9 cellular contexts compared by ENCODE assay signal in the genomic region with DNA sequence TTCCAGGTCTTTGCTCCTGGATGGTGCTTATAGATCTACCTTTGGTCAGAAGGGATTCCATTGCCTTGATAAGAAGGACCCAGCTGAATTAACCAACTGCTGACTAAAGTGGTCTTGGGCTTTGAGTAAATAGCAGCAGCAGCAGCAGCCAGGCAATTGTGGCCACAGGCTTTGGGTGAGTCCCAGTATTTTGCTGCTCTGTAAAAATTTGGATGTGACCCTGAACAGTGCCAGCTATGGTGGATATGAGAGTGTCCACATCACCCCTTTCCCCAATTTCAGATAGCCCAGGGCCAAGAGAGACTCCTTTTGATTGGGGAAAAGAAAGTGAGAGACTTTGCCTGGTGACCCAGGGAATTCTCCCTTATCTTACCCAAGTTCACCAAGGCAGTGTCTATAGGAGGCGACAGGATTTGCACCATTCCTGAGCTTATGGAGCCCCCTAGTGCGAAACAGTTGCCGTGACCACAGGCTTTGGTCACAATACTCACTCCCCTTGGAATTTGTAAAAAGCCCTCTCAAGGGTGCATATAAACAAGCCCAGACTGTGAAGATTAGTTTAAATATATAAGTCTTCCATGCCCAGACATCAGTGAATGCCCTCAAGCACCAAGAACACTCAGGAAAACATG.
DNase-seq lines count a peak whose midpoint lies in the region; ATAC-seq and TF ChIP-seq lines count a peak whose summit lies in the region.
"Had no signal": no experiment of that assay in that cellular context is flagged by ENCODE, and none has a peak within 500 bp of the region (broad histone marks: within the 10 kb centered on the region; RNA-seq: fewer than 3 reads in every experiment).

No MANE protein-coding gene starts in this region.

- H3K36me3 ChIP-seq in PC-3 (ENCODE audit: low read depth, low read length) (no peaks in the 10 kb centered on the region), sigmoid colon (no peaks in the 10 kb centered on the region)
- H3K36me3 ChIP-seq: BLaER1 treated with 17β-estradiol and CSF1 and Interleukin-3, amounts not matched to agents 10 nM and 100 nM had no signal

- no peak overlapping the region for H3K9ac ChIP-seq in PC-3 (ENCODE audit: low read length)
- H3K9ac ChIP-seq: BLaER1 treated with 17β-estradiol and CSF1 and Interleukin-3, amounts not matched to agents 10 nM and 100 nM had no signal

- no TSS peak for BruUV-seq in PC-3 (replicated peaks; lab: Mats Ljungman, UMichigan)

- TF ChIP-seq POLR2A in sigmoid colon (IDR thresholded peaks at IDR 0.05), result no peak

- H3F3A ChIP-seq in PC-3 (ENCODE audit: low read length, unreplicated experiment), result no peaks in the 10 kb centered on the region

- peaks cover 7% of the 10 kb centered on the region for H3K9me3 Mint-ChIP-seq in activated CD4-positive, alpha-beta T cell treated with anti-CD3 and anti-CD28 coated beads for 36 hours (ENCODE audit: low read depth)
- no peaks in the 10 kb centered on the region for H3K9me3 Mint-ChIP-seq in activated CD4-positive, alpha-beta T cell treated with anti-CD3 and anti-CD28 coated beads, Interleukin-2, amount 10 ng/mL, durations not matched to agents 24 days and 14 days
- H3K9me3 Mint-ChIP-seq in type B pancreatic cell, result no peaks in the 10 kb centered on the region

- H3K79me2 ChIP-seq in PC-3 (ENCODE audit: low read length), result no peaks in the 10 kb centered on the region

- no peak overlapping the region for H3K4me3 Mint-ChIP-seq in activated CD4-positive, alpha-beta T cell treated with anti-CD3 and anti-CD28 coated beads for 36 hours
- no peak overlapping the region for H3K4me3 Mint-ChIP-seq in activated CD4-positive, alpha-beta T cell treated with anti-CD3 and anti-CD28 coated beads, Interleukin-2, amount 10 ng/mL, durations not matched to agents 24 days and 14 days
- H3K4me3 Mint-ChIP-seq in type B pancreatic cell, result no peak overlapping the region

- peak; percentile 71 for TF ChIP-seq CTCF in PC-3 (conservative IDR thresholded peaks at IDR 0.05; ENCODE audit: low read depth, low read length)
- TF ChIP-seq CTCF in fibroblast of mammary gland (conservative IDR thresholded peaks at IDR 0.05; ENCODE audit: control insufficient read depth, insufficient read depth, low read depth, low read length), result peak; percentile 48
- peak; percentile 83 for TF ChIP-seq CTCF in type B pancreatic cell (conservative IDR thresholded peaks at IDR 0.05)
- no peak for TF ChIP-seq CTCF in sigmoid colon (IDR thresholded peaks at IDR 0.05)

- CTCF ChIA-PET in activated CD4-positive, alpha-beta T cell treated with anti-CD3 and anti-CD28 coated beads for 36 hours (lab: Charles Lee), result interaction anchor here (0.8 to 3.4 kb wide), 5 partner anchors 139 to 722 kb away, joined by 3 to 16 read pairs (median 3); no protein-coding TSS in a partner anchor
- CTCF ChIA-PET in PC-3 (lab: Charles Lee), result interaction anchor here (1.4 kb wide), 1 partner anchor 719 kb away, joined by 4 read pairs; no protein-coding TSS in a partner anchor

- H3K36me3 Mint-ChIP-seq in activated CD4-positive, alpha-beta T cell treated with anti-CD3 and anti-CD28 coated beads for 36 hours (ENCODE audit: low read depth), result peaks cover 3% of the 10 kb centered on the region
- H3K36me3 Mint-ChIP-seq in activated CD4-positive, alpha-beta T cell treated with anti-CD3 and anti-CD28 coated beads, Interleukin-2, amount 10 ng/mL, durations not matched to agents 24 days and 14 days (ENCODE audit: low read depth), result no peaks in the 10 kb centered on the region
- no peaks in the 10 kb centered on the region for H3K36me3 Mint-ChIP-seq in type B pancreatic cell

- H3K27me3 Mint-ChIP-seq in activated CD4-positive, alpha-beta T cell treated with anti-CD3 and anti-CD28 coated beads for 36 hours, result no peaks in the 10 kb centered on the region
- H3K27me3 Mint-ChIP-seq in activated CD4-positive, alpha-beta T cell treated with anti-CD3 and anti-CD28 coated beads, Interleukin-2, amount 10 ng/mL, durations not matched to agents 24 days and 14 days, result no peaks in the 10 kb centered on the region
- H3K27me3 Mint-ChIP-seq in type B pancreatic cell, result no peaks in the 10 kb centered on the region

- intact Hi-C loops in activated CD4-positive, alpha-beta T cell treated with anti-CD3 and anti-CD28 coated beads for 36 hours (cut with DNase I, micrococcal nuclease), result loop anchor here (1.0 to 10.0 kb wide), 6 partner anchors 195 to 528 kb away; no protein-coding TSS in a partner anchor
- intact Hi-C loops in activated CD4-positive, alpha-beta T cell treated with anti-CD3 and anti-CD28 coated beads, Interleukin-2, amount 10 ng/mL, durations not matched to agents 24 days and 14 days (cut with micrococcal nuclease), result no loop called here
- intact Hi-C loops in PC-3 (cut with micrococcal nuclease), result loop anchor here (1.0 to 5.0 kb wide), 5 partner anchors 82 to 735 kb away; no protein-coding TSS in a partner anchor
- intact Hi-C loops in sigmoid colon (cut with DNase I), result no loop called here

- H3K27ac Mint-ChIP-seq in activated CD4-positive, alpha-beta T cell treated with anti-CD3 and anti-CD28 coated beads for 36 hours, result no peak overlapping the region
- no peak overlapping the region for H3K27ac Mint-ChIP-seq in activated CD4-positive, alpha-beta T cell treated with anti-CD3 and anti-CD28 coated beads, Interleukin-2, amount 10 ng/mL, durations not matched to agents 24 days and 14 days
- H3K27ac Mint-ChIP-seq in type B pancreatic cell, result no peak overlapping the region

- H4K20me1 ChIP-seq in PC-3 (ENCODE audit: low read length), result no peaks in the 10 kb centered on the region
- H4K20me1 ChIP-seq: BLaER1 treated with 17β-estradiol and CSF1 and Interleukin-3, amounts not matched to agents 10 nM and 100 nM had no signal

- no peak for TF ChIP-seq EP300 in sigmoid colon (IDR thresholded peaks at IDR 0.05)

- POLR2A ChIA-PET in activated CD4-positive, alpha-beta T cell treated with anti-CD3 and anti-CD28 coated beads for 36 hours (lab: Charles Lee), result interaction anchor here (0.6 kb wide), 1 partner anchor 85 kb away, joined by 4 read pairs; no protein-coding TSS in a partner anchor
- POLR2A ChIA-PET in PC-3 (lab: Charles Lee; ENCODE audit: unreplicated experiment), result no interaction called here

- H3K27me3 ChIP-seq in PC-3 (ENCODE audit: low read length), result no peaks in the 10 kb centered on the region
- H3K27me3 ChIP-seq in sigmoid colon, result no peaks in the 10 kb centered on the region
- H3K27me3 ChIP-seq: BLaER1 treated with 17β-estradiol and CSF1 and Interleukin-3, amounts not matched to agents 10 nM and 100 nM had no signal

- 15 to 17% methylated on average over 3 of the region's 3 CpGs for WGBS in sigmoid colon, 2 donors

- H3K4me1 ChIP-seq in PC-3 (ENCODE audit: insufficient read depth, low read length) (no peaks in the 10 kb centered on the region), sigmoid colon (no peaks in the 10 kb centered on the region)
- H3K4me1 ChIP-seq: BLaER1 treated with 17β-estradiol and CSF1 and Interleukin-3, amounts not matched to agents 10 nM and 100 nM had no signal

- H3K9me3 ChIP-seq in PC-3 (ENCODE audit: low read length) (no peaks in the 10 kb centered on the region), sigmoid colon (no peaks in the 10 kb centered on the region)

- no peaks in the 10 kb centered on the region for H3K9me2 ChIP-seq in PC-3 (replicated peaks; ENCODE audit: low read length)

- ATAC-seq in activated CD4-positive, alpha-beta T cell treated with anti-CD3 and anti-CD28 coated beads for 36 hours, result peak; percentile 36
- peak; percentile 69 for ATAC-seq in HG02973 (IDR thresholded peaks at IDR 0.05; ENCODE audit: unreplicated experiment)
- ATAC-seq in PC-3, result peak; percentile 87; the same call in 1 of the 2 replicates

- no peak overlapping the region for H2AFZ ChIP-seq in PC-3 (ENCODE audit: low read length)

- H3K4me2 ChIP-seq in PC-3 (ENCODE audit: low read length), result no peak overlapping the region
- H3K4me2 ChIP-seq: BLaER1 treated with 17β-estradiol and CSF1 and Interleukin-3, amounts not matched to agents 10 nM and 100 nM had no signal

- peak; percentile 49 for DNase-seq in activated CD4-positive, alpha-beta T cell treated with anti-CD3 and anti-CD28 coated beads for 36 hours
- no peak for DNase-seq in activated CD4-positive, alpha-beta T cell treated with anti-CD3 and anti-CD28 coated beads, Interleukin-2, amount 10 ng/mL, durations not matched to agents 24 days and 14 days
- peak; percentile 58 for DNase-seq in PC-3
- DNase-seq in fibroblast of mammary gland (ENCODE audit: low read depth), result peak; percentile 34
- DNase-seq in type B pancreatic cell (ENCODE audit: extremely low spot score, unreplicated experiment), result no peak
- DNase-seq in MV-4-11 (lab: John Stamatoyannopoulos, UW), result no peak
- DNase-seq in sigmoid colon, result no peak

- peaks cover 20% of the 10 kb centered on the region for H3K4me1 Mint-ChIP-seq in activated CD4-positive, alpha-beta T cell treated with anti-CD3 and anti-CD28 coated beads for 36 hours
- no peaks in the 10 kb centered on the region for H3K4me1 Mint-ChIP-seq in activated CD4-positive, alpha-beta T cell treated with anti-CD3 and anti-CD28 coated beads, Interleukin-2, amount 10 ng/mL, durations not matched to agents 24 days and 14 days
- H3K4me1 Mint-ChIP-seq in type B pancreatic cell (ENCODE audit: unreplicated experiment), result no peaks in the 10 kb centered on the region

- H3K27ac ChIP-seq in PC-3 (ENCODE audit: low read length) (no peak overlapping the region), sigmoid colon (no peak overlapping the region)
- H3K27ac ChIP-seq: BLaER1 treated with 17β-estradiol and CSF1 and Interleukin-3, amounts not matched to agents 10 nM and 100 nM had no signal

- H3K4me3 ChIP-seq in PC-3 (ENCODE audit: low read length) (no peak overlapping the region), fibroblast of mammary gland (ENCODE audit: control insufficient read depth, low read depth, low read length) (no peak overlapping the region), sigmoid colon (no peak overlapping the region)
- H3K4me3 ChIP-seq: BLaER1 treated with 17β-estradiol and CSF1 and Interleukin-3, amounts not matched to agents 10 nM and 100 nM had no signal

Comparison
In these comparisons a context has a peak if more than half of its experiments do, and no peak if none do; other contexts are left out.
1. DNase-seq: peak in activated CD4-positive, alpha-beta T cell treated with anti-CD3 and anti-CD28 coated beads for 36 hours (single experiment), PC-3 (single experiment) and fibroblast of mammary gland (single experiment); none in activated CD4-positive, alpha-beta T cell treated with anti-CD3 and anti-CD28 coated beads, Interleukin-2, amount 10 ng/mL, durations not matched to agents 24 days and 14 days (single experiment), type B pancreatic cell (single experiment), MV-4-11 (single experiment) and sigmoid colon (single experiment).
2. intact Hi-C loops: an anchor here in activated CD4-positive, alpha-beta T cell treated with anti-CD3 and anti-CD28 coated beads for 36 hours (1.0 to 10.0 kb wide) and PC-3 (1.0 to 5.0 kb wide); none called in activated CD4-positive, alpha-beta T cell treated with anti-CD3 and anti-CD28 coated beads, Interleukin-2, amount 10 ng/mL, durations not matched to agents 24 days and 14 days and sigmoid colon.
3. ATAC-seq: peak in every context shown above with its lines; median percentile 87 in PC-3; 69 in HG02973; 36 in activated CD4-positive, alpha-beta T cell treated with anti-CD3 and anti-CD28 coated beads for 36 hours.
4. CTCF ChIP-seq: peak in PC-3 (single experiment), fibroblast of mammary gland (single experiment) and type B pancreatic cell (single experiment); none in sigmoid colon (0 of 4).